24 cellular contexts compared by ENCODE assay signal in genomic region chr1:31814631-31815306, GRCh38. TPM values are rescaled to one million over a fixed set of nuclear protein-coding genes. Genes with fewer than 3 reads are reported as not detected.
DNase-seq lines count a peak whose midpoint lies in the region; ATAC-seq, FAIRE-seq and TF ChIP-seq lines count a peak whose summit lies in the region.
"Had no signal": no experiment of that assay in that cellular context is flagged by ENCODE, and none has a peak within 500 bp of the region (broad histone marks: within the 10 kb centered on the region; RNA-seq: fewer than 3 reads in every experiment).

No MANE protein-coding gene starts in this region.

- H3K27ac ChIP-seq in K562 (ENCODE audit: extremely low read depth, low read depth, low read length), result no peak overlapping the region
- H3K27ac ChIP-seq: GM23248, KMS-11, uterus had no signal

- H3K9me1 ChIP-seq in K562 (ENCODE audit: control insufficient read depth, insufficient read depth, low read length), result no peaks in the 10 kb centered on the region

- BruUV-seq in K562 (replicated peaks; lab: Mats Ljungman, UMichigan), result no TSS peak

- intact Hi-C loops in cardiac septum (cut with DNase I) (no loop called here), Right ventricle myocardium inferior (cut with DNase I) (loop anchor here (5.0 kb wide), 1 partner anchor 148 kb away; no protein-coding TSS in a partner anchor), K562 (cut with micrococcal nuclease) (loop anchor here (5.0 to 10.0 kb wide), 2 partner anchors 123 to 250 kb away; partner anchors contain the start of gene PTP4A2)

- no peaks in the 10 kb centered on the region for H3K36me3 ChIP-seq in K562 (ENCODE audit: control insufficient read depth, insufficient read depth, low read length)
- H3K36me3 ChIP-seq: uterus had no signal

- 83% methylated on average over 10 of the region's 10 CpGs for WGBS in K562 (ENCODE audit: insufficient coverage, low coverage, missing lambda C conversion rate)

- H2AFZ ChIP-seq in K562 (ENCODE audit: low read depth, low read length), result peak overlapping the region; percentile 95; the same call in 1 of the 2 replicates

- no peak for TF ChIP-seq EP300 in K562 (IDR thresholded peaks at IDR 0.05; ENCODE audit: low read length)

- no peaks in the 10 kb centered on the region for H4K20me1 ChIP-seq in K562 (replicated peaks; ENCODE audit: control insufficient read depth, insufficient read depth, low read length)

- H3K4me3 ChIP-seq in K562, result no peak overlapping the region
- H3K4me3 ChIP-seq: uterus had no signal

- CTCF ChIA-PET in K562 (lab: Yijun Ruan, JAX; ENCODE audit: low intra/inter-chr PET ratio), result interaction anchor here (3.3 kb wide), 1 partner anchor 149 kb away, joined by 20 read pairs; no protein-coding TSS in a partner anchor

- no peak for TF ChIP-seq RAD21 in K562 (CRISPR knock-in tag; conservative IDR thresholded peaks at IDR 0.05 in 1 of 2, IDR thresholded peaks at IDR 0.05 in 1 of 2)

- no peaks in the 10 kb centered on the region for H3K79me2 ChIP-seq in K562 (ENCODE audit: control insufficient read depth, insufficient read depth, low read length)

- no peak overlapping the region for H3K4me2 ChIP-seq in K562 (ENCODE audit: insufficient read depth, low read length)

- in situ Hi-C loops in K562 (cut with MboI), result no loop called here

- no peak for TF ChIP-seq CTCF in K562 (IDR thresholded peaks at IDR 0.05 in 2 of 3, conservative IDR thresholded peaks at IDR 0.05 in 1 of 3; ENCODE audit: insufficient read depth in 2 of 3, low read depth in 1 of 3, low read length in 3 of 3)

- DNase-seq in cardiac septum (ENCODE audit: low spot score) (peak; percentile 29), Right ventricle myocardium inferior (ENCODE audit: missing footprints) (no peak), K562 (ENCODE audit: extremely low read depth in 1 of 4, low spot score in 3 of 4) (no peak), mesenteric fat pad (ENCODE audit: low spot score) (peak; percentile 74), dermis blood vessel endothelial cell (no peak), islet precursor cell (no peak), HuH-7.5 (ENCODE audit: low spot score) (no peak)
- DNase-seq: activated CD4-positive, alpha-beta memory T cell treated with anti-CD3 and anti-CD28 coated beads, Interleukin-2, amount 10 ng/mL, durations not matched to agents 7 days and 5 days; activated CD4-positive, CD25-positive, alpha-beta regulatory T cell; activated T-cell treated with anti-CD3 and anti-CD28 coated beads, Interleukin-2, amount 50 U/mL, for 48 hours; glutamatergic neuron; GM23248; left colon; NCI-H187 treated with DMSO at 0.1 percent for 48 hours; NCI-H345; nephron progenitor cell; stimulated activated CD4-positive, alpha-beta T cell treated with anti-CD3 and anti-CD28 coated beads, Interleukin-4, amount 100 ng/mL, for 1 hour; T-helper 9 cell; uterus had no signal

- no peak for ATAC-seq in Right ventricle myocardium inferior
- ATAC-seq in K562, result no peak; the same call in 2 of the 3 replicates
- ATAC-seq in GM19467 (IDR thresholded peaks at IDR 0.05; ENCODE audit: unreplicated experiment), result no peak

- H3K9ac ChIP-seq in K562 (ENCODE audit: insufficient read depth in 1 of 2, low read depth in 2 of 2, low read length in 2 of 2), result peak overlapping the region; percentile 52 to 84; a peak in 3 of 4 replicates
- H3K9ac ChIP-seq: KMS-11 had no signal

- H3K4me1 ChIP-seq in K562 (replicated peaks in 1 of 2; ENCODE audit: control insufficient read depth in 2 of 2, insufficient read depth in 2 of 2, low read length in 2 of 2), result peaks cover 12 to 24% of the 10 kb centered on the region in 2 experiments; a peak in 4 of 5 replicates
- H3K4me1 ChIP-seq: uterus had no signal

- no peak for FAIRE-seq in K562 (lab: Jason Lieb, UNC)
- FAIRE-seq: colon, endometrium, G401.6 had no signal

- no peaks in the 10 kb centered on the region for H3K27me3 ChIP-seq in K562 (ENCODE audit: control insufficient read depth in 2 of 2, insufficient read depth in 2 of 2, low read length in 2 of 2)
- H3K27me3 ChIP-seq: uterus had no signal

- no peaks in the 10 kb centered on the region for H3K9me3 ChIP-seq in K562 (replicated peaks; ENCODE audit: control insufficient read depth, insufficient read depth, low read depth, low read length)
- H3K9me3 ChIP-seq: uterus had no signal

- POLR2A ChIA-PET in K562 (lab: Yijun Ruan, JAX), result interaction anchor here (0.5 to 2.3 kb wide), 15 partner anchors 9 to 277 kb away, joined by 3 to 6 read pairs (median 3); partner anchors contain the start of gene PEF1

- no peak for TF ChIP-seq POLR2A in K562 (conservative IDR thresholded peaks at IDR 0.05)

TF ChIP-seq in K562, 482 proteins besides CTCF, POLR2A, EP300 and RAD21:
- no peak for TF ChIP-seq CTBP1 (IDR thresholded peaks at IDR 0.05; ENCODE audit: borderline replicate concordance)
- TF ChIP-seq ZBED1 (IDR thresholded peaks at IDR 0.05), result no peak
- TF ChIP-seq FOXA3 (CRISPR knock-in tag; conservative IDR thresholded peaks at IDR 0.05 in 1 of 2, IDR thresholded peaks at IDR 0.05 in 1 of 2), result 0 out of 4 replicates have a peak, but pooled peaks of 1 of the 2 experiments have one; percentile 20
- 0 out of 2 replicates have a peak, but pooled peaks have one; percentile 58 for TF ChIP-seq ZC3H4 (CRISPR knock-in tag; IDR thresholded peaks at IDR 0.05; ENCODE audit: borderline replicate concordance)
TF ChIP-seq in K562: peak in this region for 2.

RNA-seq across cellular contexts. Expression of gene SPOCD1, which starts 1.1 kb away (rescaled TPM):
- total RNA-seq in cardiac septum, result 0.19 TPM
- total RNA-seq in Right ventricle myocardium inferior, result not detected
- total RNA-seq in K562 (2011; cell fraction: chromatin; rRNA removed; ENCODE audit: low replicate concordance), result 1.5 and 3.2 TPM in 2 replicates
- total RNA-seq in K562 (2011; cell fraction: nucleolus; rRNA removed), result 2.8 and 3.0 TPM in 2 replicates
- total RNA-seq in K562 (2011; cell fraction: nucleoplasm; rRNA removed), result 3.4 and 4.1 TPM in 2 replicates
- total RNA-seq in K562 (2014; rRNA removed), result 0.20 and 0.27 TPM in 2 replicates
- 0.16 and 0.36 TPM in 2 replicates for total RNA-seq in K562 (2014; rRNA removed; fragmentation: Illumina TruSeq; extraction: Trizol)
- total RNA-seq in K562 (2015; rRNA removed; fragmentation: Illumina TruSeq; extraction: Trizol), result 0.23 and 0.25 TPM in 2 replicates
- total RNA-seq in K562 (2021), result 0.22 and 0.71 TPM in 2 replicates
- polyA plus RNA-seq in K562 (2011; rRNA removed), result 0.39 and 0.63 TPM in 2 replicates
- 0.31 and 0.60 TPM in 2 replicates for polyA plus RNA-seq in K562 (2011; cell fraction: cytosol; rRNA removed)
- 1.6 and 2.8 TPM in 2 replicates for polyA plus RNA-seq in K562 (2011; cell fraction: nucleus; rRNA removed)
- polyA plus RNA-seq in K562 (2012), result 0.17 and 1.2 TPM in 2 replicates
- polyA plus RNA-seq in K562 (2014; fragmentation: Illumina TruSeq; extraction: Trizol), result 0.19 and 0.42 TPM in 2 replicates
- polyA plus RNA-seq in K562 (2014; fragmentation: Nextera tagmentation; extraction: Ambion mirVana), result under 1 TPM in 1 of 2 experiments, not detected in 1; 0.03 TPM
- 0.25 and 0.46 TPM in 2 replicates for polyA plus RNA-seq in K562 (2014; rRNA removed)
- 0.21 and 0.67 TPM in 2 replicates for polyA minus RNA-seq in K562 (2011; rRNA and poly(A)+ RNA removed)
- 0.38 TPM in 1 of 2 replicates, not detected in the other for polyA minus RNA-seq in K562 (2011; cell fraction: cytosol; rRNA and poly(A)+ RNA removed)
- 1.00 and 1.9 TPM in 2 replicates for polyA minus RNA-seq in K562 (2011; cell fraction: nucleus; rRNA and poly(A)+ RNA removed)
- 9.5 TPM for total RNA-seq in mesenteric fat pad
- 2.0 and 11.4 TPM in 2 replicates for total RNA-seq in dermis blood vessel endothelial cell

RNA-seq across cellular contexts. Expression of gene ADGRB2, which starts 50.6 kb away (rescaled TPM):
- 7.7 TPM for total RNA-seq in cardiac septum
- 16.1 TPM for total RNA-seq in Right ventricle myocardium inferior
- 0.42 and 2.8 TPM in 2 replicates for total RNA-seq in K562 (2011; cell fraction: chromatin; rRNA removed; ENCODE audit: low replicate concordance)
- total RNA-seq in K562 (2011; cell fraction: nucleolus; rRNA removed), result 1.2 and 2.5 TPM in 2 replicates
- 0.31 and 0.44 TPM in 2 replicates for total RNA-seq in K562 (2011; cell fraction: nucleoplasm; rRNA removed)
- total RNA-seq in K562 (2014; rRNA removed), result 0.23 and 0.33 TPM in 2 replicates
- total RNA-seq in K562 (2014; rRNA removed; fragmentation: Illumina TruSeq; extraction: Trizol), result 0.04 TPM in 1 of 2 replicates, not detected in the other
- 0.22 and 0.23 TPM in 2 replicates for total RNA-seq in K562 (2015; rRNA removed; fragmentation: Illumina TruSeq; extraction: Trizol)
- total RNA-seq in K562 (2021), result 0.22 and 0.34 TPM in 2 replicates
- polyA plus RNA-seq in K562 (2011; rRNA removed), result 0.14 and 0.38 TPM in 2 replicates
- 0.27 and 0.35 TPM in 2 replicates for polyA plus RNA-seq in K562 (2011; cell fraction: cytosol; rRNA removed)
- polyA plus RNA-seq in K562 (2011; cell fraction: nucleus; rRNA removed), result 2.0 and 3.4 TPM in 2 replicates
- polyA plus RNA-seq in K562 (2012), result 0.17 and 0.54 TPM in 2 replicates
- 0.07 and 0.11 TPM in 2 replicates for polyA plus RNA-seq in K562 (2014; fragmentation: Illumina TruSeq; extraction: Trizol)
- not detected for polyA plus RNA-seq in K562 (2014; fragmentation: Nextera tagmentation; extraction: Ambion mirVana)
- 0.18 and 0.20 TPM in 2 replicates for polyA plus RNA-seq in K562 (2014; rRNA removed)
- polyA minus RNA-seq in K562 (2011; rRNA and poly(A)+ RNA removed), result 0.09 and 0.53 TPM in 2 replicates
- polyA minus RNA-seq in K562 (2011; cell fraction: cytosol; rRNA and poly(A)+ RNA removed), result 1.2 TPM in 1 of 2 replicates, not detected in the other
- 0.67 and 1.7 TPM in 2 replicates for polyA minus RNA-seq in K562 (2011; cell fraction: nucleus; rRNA and poly(A)+ RNA removed)
- 3.9 TPM for total RNA-seq in mesenteric fat pad
- 0.17 and 0.28 TPM in 2 replicates for total RNA-seq in dermis blood vessel endothelial cell

Comparison
In these comparisons a context has a peak if more than half of its experiments do, and no peak if none do; other contexts are left out.
1. DNase-seq: peak in cardiac septum (single experiment) and mesenteric fat pad (single experiment); none in Right ventricle myocardium inferior (single experiment), K562 (0 of 4), dermis blood vessel endothelial cell (single experiment), islet precursor cell (single experiment) and HuH-7.5 (single experiment).